ENCODE assay signal across 1 cellular context in the genomic region with DNA sequence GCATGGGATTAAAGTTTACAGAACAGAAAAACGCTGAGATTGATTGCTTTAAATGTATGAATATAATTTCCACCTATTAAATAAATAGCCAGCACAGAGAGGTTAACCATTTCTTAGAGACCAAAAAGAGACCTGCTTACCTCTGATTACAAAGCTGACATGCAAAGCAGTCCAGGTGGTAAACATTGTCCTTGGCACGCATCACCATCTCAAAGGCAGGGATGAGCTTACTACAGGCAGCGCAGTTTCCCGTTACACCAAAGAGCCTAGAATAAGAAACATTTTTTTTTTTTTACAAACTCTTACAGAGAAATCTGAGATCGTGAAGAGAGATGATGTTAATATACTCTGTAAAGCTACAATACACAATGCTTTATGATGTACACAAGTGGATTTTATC.
TF ChIP-seq lines count a peak whose summit lies in the region.

No MANE protein-coding gene starts in this region.

TF ChIP-seq in WTC11, 78 proteins besides CTCF, POLR2A, EP300 and RAD21 (continued from another document):
- TF ChIP-seq, protein P1, sequence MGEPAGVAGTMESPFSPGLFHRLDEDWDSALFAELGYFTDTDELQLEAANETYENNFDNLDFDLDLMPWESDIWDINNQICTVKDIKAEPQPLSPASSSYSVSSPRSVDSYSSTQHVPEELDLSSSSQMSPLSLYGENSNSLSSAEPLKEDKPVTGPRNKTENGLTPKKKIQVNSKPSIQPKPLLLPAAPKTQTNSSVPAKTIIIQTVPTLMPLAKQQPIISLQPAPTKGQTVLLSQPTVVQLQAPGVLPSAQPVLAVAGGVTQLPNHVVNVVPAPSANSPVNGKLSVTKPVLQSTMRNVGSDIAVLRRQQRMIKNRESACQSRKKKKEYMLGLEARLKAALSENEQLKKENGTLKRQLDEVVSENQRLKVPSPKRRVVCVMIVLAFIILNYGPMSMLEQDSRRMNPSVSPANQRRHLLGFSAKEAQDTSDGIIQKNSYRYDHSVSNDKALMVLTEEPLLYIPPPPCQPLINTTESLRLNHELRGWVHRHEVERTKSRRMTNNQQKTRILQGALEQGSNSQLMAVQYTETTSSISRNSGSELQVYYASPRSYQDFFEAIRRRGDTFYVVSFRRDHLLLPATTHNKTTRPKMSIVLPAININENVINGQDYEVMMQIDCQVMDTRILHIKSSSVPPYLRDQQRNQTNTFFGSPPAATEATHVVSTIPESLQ (CRISPR knock-in tag; IDR thresholded peaks at IDR 0.05): no peak
- TF ChIP-seq, protein P2, sequence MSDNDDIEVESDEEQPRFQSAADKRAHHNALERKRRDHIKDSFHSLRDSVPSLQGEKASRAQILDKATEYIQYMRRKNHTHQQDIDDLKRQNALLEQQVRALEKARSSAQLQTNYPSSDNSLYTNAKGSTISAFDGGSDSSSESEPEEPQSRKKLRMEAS (CRISPR knock-in tag; IDR thresholded peaks at IDR 0.05): no peak
- TF ChIP-seq GRHL2 (CRISPR knock-in tag; IDR thresholded peaks at IDR 0.05; ENCODE audit: insufficient replicate concordance, severe bottlenecking) (no peak), ZNF138 (CRISPR knock-in tag; conservative IDR thresholded peaks at IDR 0.05) (no peak), TEAD1 (CRISPR knock-in tag; IDR thresholded peaks at IDR 0.05) (no peak), HMGA2 (CRISPR knock-in tag; IDR thresholded peaks at IDR 0.05) (no peak)
- TF ChIP-seq, protein P3, sequence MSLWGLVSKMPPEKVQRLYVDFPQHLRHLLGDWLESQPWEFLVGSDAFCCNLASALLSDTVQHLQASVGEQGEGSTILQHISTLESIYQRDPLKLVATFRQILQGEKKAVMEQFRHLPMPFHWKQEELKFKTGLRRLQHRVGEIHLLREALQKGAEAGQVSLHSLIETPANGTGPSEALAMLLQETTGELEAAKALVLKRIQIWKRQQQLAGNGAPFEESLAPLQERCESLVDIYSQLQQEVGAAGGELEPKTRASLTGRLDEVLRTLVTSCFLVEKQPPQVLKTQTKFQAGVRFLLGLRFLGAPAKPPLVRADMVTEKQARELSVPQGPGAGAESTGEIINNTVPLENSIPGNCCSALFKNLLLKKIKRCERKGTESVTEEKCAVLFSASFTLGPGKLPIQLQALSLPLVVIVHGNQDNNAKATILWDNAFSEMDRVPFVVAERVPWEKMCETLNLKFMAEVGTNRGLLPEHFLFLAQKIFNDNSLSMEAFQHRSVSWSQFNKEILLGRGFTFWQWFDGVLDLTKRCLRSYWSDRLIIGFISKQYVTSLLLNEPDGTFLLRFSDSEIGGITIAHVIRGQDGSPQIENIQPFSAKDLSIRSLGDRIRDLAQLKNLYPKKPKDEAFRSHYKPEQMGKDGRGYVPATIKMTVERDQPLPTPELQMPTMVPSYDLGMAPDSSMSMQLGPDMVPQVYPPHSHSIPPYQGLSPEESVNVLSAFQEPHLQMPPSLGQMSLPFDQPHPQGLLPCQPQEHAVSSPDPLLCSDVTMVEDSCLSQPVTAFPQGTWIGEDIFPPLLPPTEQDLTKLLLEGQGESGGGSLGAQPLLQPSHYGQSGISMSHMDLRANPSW (CRISPR knock-in tag; conservative IDR thresholded peaks at IDR 0.05; ENCODE audit: low read depth): no peak
